Comparison of ENCODE assay signal across 1 cellular context in genomic region chr10:117612113-117612512, GRCh38.
A peak's percentile ranks its signal among the peaks of the same experiment; 100 is the strongest.
TF ChIP-seq lines count a peak whose summit lies in the region.

No MANE protein-coding gene starts in this region.

TF ChIP-seq in K562, 482 proteins besides CTCF, POLR2A, EP300 and RAD21 (continued from another document and continues in another):
- TF ChIP-seq ZNF318 (IDR thresholded peaks at IDR 0.05; ENCODE audit: borderline replicate concordance in 1 of 2, low read depth in 1 of 2) (no peak), PHB (CRISPR knock-in tag; IDR thresholded peaks at IDR 0.05) (no peak), HMG20B (CRISPR knock-in tag; IDR thresholded peaks at IDR 0.05) (no peak), GTF2F1 (IDR thresholded peaks at IDR 0.05; ENCODE audit: low read depth, low read length) (no peak), DACH1 (IDR thresholded peaks at IDR 0.05; ENCODE audit: partially characterized antibody) (peak; percentile 76), ZKSCAN3 (CRISPR knock-in tag; IDR thresholded peaks at IDR 0.05) (no peak), MGA (IDR thresholded peaks at IDR 0.05) (no peak), HDAC6 (IDR thresholded peaks at IDR 0.05; ENCODE audit: low read depth, low read length) (no peak), ZNF699 (CRISPR knock-in tag; IDR thresholded peaks at IDR 0.05; ENCODE audit: insufficient replicate concordance) (no peak), E2F8 (IDR thresholded peaks at IDR 0.05; ENCODE audit: low read depth, partially characterized antibody) (no peak), TARDBP (IDR thresholded peaks at IDR 0.05) (no peak), BCL6 (CRISPR knock-in tag; IDR thresholded peaks at IDR 0.05) (no peak), MNT (conservative IDR thresholded peaks at IDR 0.05) (no peak), MEF2D (tag; conservative IDR thresholded peaks at IDR 0.05; ENCODE audit: low read depth) (no peak), NONO (IDR thresholded peaks at IDR 0.05; ENCODE audit: low read depth in 2 of 2, low read length in 1 of 2) (no peak), E2F1 (CRISPR knock-in tag; IDR thresholded peaks at IDR 0.05) (no peak), HMBOX1 (IDR thresholded peaks at IDR 0.05) (no peak), SNAPC5 (CRISPR knock-in tag; IDR thresholded peaks at IDR 0.05) (no peak)
